18 cellular contexts compared by ENCODE assay signal in the genomic region with DNA sequence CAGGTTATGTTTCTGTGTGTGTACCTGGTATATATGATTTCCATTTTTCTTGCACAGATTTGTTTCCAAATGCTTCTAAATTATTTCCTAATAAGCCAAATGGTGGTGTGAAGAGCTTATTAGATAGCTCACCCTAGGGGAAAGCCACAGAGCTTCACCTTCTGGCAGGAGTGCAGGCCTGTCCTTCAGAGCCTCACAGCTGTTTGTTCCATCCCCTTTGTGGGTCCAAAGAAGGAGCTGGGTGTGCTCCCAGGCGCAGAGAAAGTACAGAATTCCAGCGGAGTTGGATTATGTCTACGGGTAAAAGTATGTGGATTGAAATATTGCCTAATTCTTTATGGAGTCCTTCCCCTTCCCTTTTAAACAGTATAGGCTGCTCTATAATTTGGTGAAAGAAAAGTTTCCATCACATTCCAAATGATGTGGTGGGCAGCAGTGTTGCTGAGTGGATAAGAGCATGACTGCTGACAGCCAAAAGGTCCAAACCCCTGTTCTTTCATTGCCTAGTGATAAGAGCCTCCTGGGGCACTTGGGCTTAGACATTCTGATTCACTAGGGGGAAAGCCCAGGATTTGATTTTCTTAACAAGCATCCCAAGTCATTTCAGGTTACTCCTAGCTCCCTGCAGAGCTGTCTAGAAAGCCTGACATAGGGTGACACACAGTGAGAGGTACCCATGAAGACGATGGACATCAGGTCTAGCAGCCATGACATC.
DNase-seq lines count a peak whose midpoint lies in the region; ATAC-seq and TF ChIP-seq lines count a peak whose summit lies in the region.
"Had no signal": no experiment of that assay in that cellular context is flagged by ENCODE, and none has a peak within 500 bp of the region (broad histone marks: within the 10 kb centered on the region; RNA-seq: fewer than 3 reads in every experiment).

No MANE protein-coding gene starts in this region.

- WGBS in right cardiac atrium: 53% methylated on average over 4 of the region's 4 CpGs
- 86% methylated on average over 4 of the region's 4 CpGs for WGBS in smooth muscle cell (ENCODE audit: low lambda C conversion rate)

- peaks cover under 1% of the 10 kb centered on the region for H3K36me3 Mint-ChIP-seq in brain

- H3F3A ChIP-seq in smooth muscle cell (ENCODE audit: low read depth): peaks cover 37% of the 10 kb centered on the region

- H3K27ac Mint-ChIP-seq in brain: peak overlapping the region in 3 of 5 experiments; percentile 18 to 69 (median 35)
- H3K27ac Mint-ChIP-seq: B cell had no signal

- no peaks in the 10 kb centered on the region for H4K20me1 ChIP-seq in smooth muscle cell (ENCODE audit: low read depth)

- intact Hi-C loops in right cardiac atrium (cut with DNase I): no loop called here

- peak overlapping the region; percentile 37 for H3K27ac ChIP-seq in right cardiac atrium (ENCODE audit: low read length)
- H3K27ac ChIP-seq in smooth muscle cell (ENCODE audit: low read depth): peak overlapping the region; percentile 73

- no peak overlapping the region for H3K4me2 ChIP-seq in smooth muscle cell

- H3K4me3 ChIP-seq in right cardiac atrium (ENCODE audit: low read length) (no peak overlapping the region), smooth muscle cell (no peak overlapping the region)
- H3K4me3 ChIP-seq: lower lobe of right lung had no signal

- no peak for ATAC-seq in right cardiac atrium
- ATAC-seq in HG02840 (IDR thresholded peaks at IDR 0.05; ENCODE audit: low FRiP score, unreplicated experiment): no peak
- ATAC-seq: lower lobe of right lung had no signal

- peak; percentile 46 for DNase-seq in LHCN-M2 (ENCODE audit: low read depth)
- no peak for DNase-seq in right cardiac atrium
- no peak for DNase-seq in smooth muscle cell (lab: John Stamatoyannopoulos, UW; ENCODE audit: unreplicated experiment)
- DNase-seq in activated naive CD4-positive, alpha-beta T cell treated with Interleukin-2 at 50 U/mL for 16 hours: no peak
- DNase-seq in C1 segment of cervical spinal cord (lab: John Stamatoyannopoulos, UW): no peak
- DNase-seq: activated CD4-positive, alpha-beta T cell treated with anti-CD3 and anti-CD28 coated beads for 48 hours; activated naive CD4-positive, alpha-beta T cell treated with anti-CD3 and anti-CD28 coated beads, Interleukin-2, amount 50 U/mL, for 16 hours; foreskin melanocyte; lower lobe of right lung; MV-4-11; NCI-H2081; NCI-H526 treated with DMSO at 0.1 percent for 48 hours; OCI-M1; stimulated activated CD4-positive, alpha-beta T cell treated with anti-CD3 and anti-CD28 coated beads, Interleukin-1b, Interleukin-23, amount 100 ng/mL, for 48 hours; substantia nigra had no signal

- H3K27me3 ChIP-seq in right cardiac atrium (ENCODE audit: control insufficient read depth, insufficient read depth): no peaks in the 10 kb centered on the region
- no peaks in the 10 kb centered on the region for H3K27me3 ChIP-seq in smooth muscle cell (ENCODE audit: low read depth)

- H3K4me1 Mint-ChIP-seq in brain: peaks cover 65% of the 10 kb centered on the region

- peaks cover 3% of the 10 kb centered on the region for H3K36me3 ChIP-seq in smooth muscle cell (ENCODE audit: low read depth)

- H3K4me1 ChIP-seq in right cardiac atrium (ENCODE audit: control insufficient read depth, insufficient read depth, low read length) (peaks cover 6% of the 10 kb centered on the region), smooth muscle cell (ENCODE audit: low read depth) (peaks cover 12% of the 10 kb centered on the region)

- no peaks in the 10 kb centered on the region for H3K9me3 Mint-ChIP-seq in brain

- no peaks in the 10 kb centered on the region for H3K9me3 ChIP-seq in right cardiac atrium (ENCODE audit: control insufficient read depth, low read length)
- H3K9me3 ChIP-seq in smooth muscle cell (replicated peaks; ENCODE audit: low read depth): no peaks in the 10 kb centered on the region
- H3K9me3 ChIP-seq: lower lobe of right lung had no signal

- TF ChIP-seq CTCF in brain (conservative IDR thresholded peaks at IDR 0.05): no peak
- TF ChIP-seq CTCF in smooth muscle cell (IDR thresholded peaks at IDR 0.05; ENCODE audit: borderline replicate concordance, insufficient read depth, poor library complexity, severe bottlenecking): no peak

- H3K9ac ChIP-seq in smooth muscle cell (ENCODE audit: low read depth): no peak overlapping the region

- H2AFZ ChIP-seq in smooth muscle cell (ENCODE audit: low read depth): no peak overlapping the region

- peak overlapping the region in 1 of 5 experiments; percentile 7 for H3K4me3 Mint-ChIP-seq in brain
- H3K4me3 Mint-ChIP-seq: B cell had no signal

- no peaks in the 10 kb centered on the region for H3K79me2 ChIP-seq in smooth muscle cell (ENCODE audit: low read depth)

- peaks cover 6% of the 10 kb centered on the region for H3K27me3 Mint-ChIP-seq in brain
